17 cellular contexts compared by ENCODE assay signal in the genomic region with DNA sequence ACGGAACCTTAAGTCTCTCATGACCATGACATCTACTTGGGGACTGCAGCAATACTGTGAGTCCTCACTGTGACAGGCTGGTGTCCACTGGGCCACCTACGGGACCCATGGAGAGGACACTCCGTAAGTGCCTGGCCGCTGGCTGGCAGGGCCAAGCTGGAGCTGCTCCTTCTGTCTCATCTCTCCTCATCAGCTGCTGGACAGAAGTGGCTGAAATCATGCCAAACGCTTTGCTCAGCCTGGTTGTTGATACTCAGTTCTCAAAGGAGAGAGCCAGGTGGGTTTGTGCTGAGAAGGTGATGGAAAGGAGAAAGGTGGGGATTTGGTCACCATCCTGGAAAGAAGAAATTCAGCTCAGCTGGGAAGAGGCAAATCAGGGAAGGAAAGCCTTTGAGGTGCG. TPM values are rescaled to one million over a fixed set of nuclear protein-coding genes. Genes with fewer than 3 reads are reported as not detected.
DNase-seq lines count a peak whose midpoint lies in the region; TF ChIP-seq lines count a peak whose summit lies in the region.
"Had no signal": no experiment of that assay in that cellular context is flagged by ENCODE, and none has a peak within 500 bp of the region (broad histone marks: within the 10 kb centered on the region; RNA-seq: fewer than 3 reads in every experiment).

No MANE protein-coding gene starts in this region.

- H3K4me3 ChIP-seq in spleen (no peak overlapping the region), tibial nerve (no peak overlapping the region), breast epithelium (no peak overlapping the region)

- H3K4me1 Mint-ChIP-seq in nephron: peaks cover 76% of the 10 kb centered on the region

- H3K4me1 ChIP-seq in spleen (peaks cover 1 to 78% (median 50%) of the 10 kb centered on the region in 6 donors), tibial nerve (peaks cover 0 to 91% (median 63%) of the 10 kb centered on the region in 4 donors), breast epithelium (peaks cover 5 to 13% of the 10 kb centered on the region in 2 donors)

- intact Hi-C loops in spleen (cut with DNase I; ENCODE audit: low total_unique reads) (no loop called here), breast epithelium (cut with DNase I; ENCODE audit: low total_unique reads) (loop anchor here (5.0 kb wide), 1 partner anchor 49 kb away; no protein-coding TSS in a partner anchor)

- no peaks in the 10 kb centered on the region for H3K36me3 ChIP-seq in spleen
- H3K36me3 ChIP-seq in tibial nerve: no peaks in the 10 kb centered on the region
- H3K36me3 ChIP-seq in breast epithelium: no peaks in the 10 kb centered on the region
- H3K36me3 ChIP-seq: BE2C had no signal

- TF ChIP-seq RAD21 in Ishikawa (IDR thresholded peaks at IDR 0.05; ENCODE audit: low read depth): no peak

- no peak for TF ChIP-seq POLR2A in spleen (IDR thresholded peaks at IDR 0.05)
- no peak for TF ChIP-seq POLR2A in tibial nerve (IDR thresholded peaks at IDR 0.05)
- TF ChIP-seq POLR2A in breast epithelium (IDR thresholded peaks at IDR 0.05): no peak

- TF ChIP-seq CTCF in nephron (IDR thresholded peaks at IDR 0.05; ENCODE audit: unreplicated experiment in 3 of 3) (no peak), spleen (IDR thresholded peaks at IDR 0.05 in 8 of 11, conservative IDR thresholded peaks at IDR 0.05 in 3 of 11) (no peak), tibial nerve (IDR thresholded peaks at IDR 0.05) (no peak), breast epithelium (IDR thresholded peaks at IDR 0.05) (no peak)

- H3K27me3 ChIP-seq in spleen (replicated peaks in 1 of 7) (no peaks in the 10 kb centered on the region), tibial nerve (no peaks in the 10 kb centered on the region), breast epithelium (no peaks in the 10 kb centered on the region)
- H3K27me3 ChIP-seq: BE2C had no signal

- H3K27ac Mint-ChIP-seq in nephron: peak overlapping the region; percentile 16 to 83 (median 75)
- H3K27ac Mint-ChIP-seq: CD4-positive, CD25-positive, alpha-beta regulatory T cell; CD8-positive, alpha-beta memory T cell had no signal

- DNase-seq in spleen (no peak), tibial nerve (ENCODE audit: low spot score in 2 of 2) (no peak), breast epithelium (ENCODE audit: low spot score in 2 of 2) (no peak), DMS153 (lab: John Stamatoyannopoulos, UW) (no peak)
- DNase-seq in activated CD4-positive, alpha-beta T cell treated with anti-CD3 and anti-CD28 coated beads for 1 hour: no peak
- DNase-seq: ACHN; BE2C; C1 segment of cervical spinal cord; CD4-positive, CD25-positive, alpha-beta regulatory T cell; CD8-positive, alpha-beta memory T cell; COR-L47; DMS79; GDM1; GOT3; H7 had no signal

- 81 to 91% (median 87%) methylated on average over 6 of the region's 6 CpGs for WGBS in spleen, 5 donors
- WGBS in tibial nerve, 2 donors: 69 to 82% methylated on average over 3 to 6 of the region's 6 CpGs

- TF ChIP-seq EP300 in Ishikawa (IDR thresholded peaks at IDR 0.05; ENCODE audit: borderline replicate concordance) (no peak), tibial nerve (IDR thresholded peaks at IDR 0.05) (no peak)

- H3K27ac ChIP-seq in spleen (peak overlapping the region in 7 of 8 donors; percentile 7 to 82 (median 70)), tibial nerve (peak overlapping the region in 3 of 4 donors; percentile 54 to 76 (median 67)), breast epithelium (no peak overlapping the region)

- peaks cover 4% of the 10 kb centered on the region for H3K9me3 Mint-ChIP-seq in nephron
- H3K9me3 Mint-ChIP-seq: CD4-positive, CD25-positive, alpha-beta regulatory T cell; CD8-positive, alpha-beta memory T cell had no signal

- peaks cover 5% of the 10 kb centered on the region for H3K36me3 Mint-ChIP-seq in nephron (ENCODE audit: low read depth)
- H3K36me3 Mint-ChIP-seq: CD4-positive, CD25-positive, alpha-beta regulatory T cell; CD8-positive, alpha-beta memory T cell had no signal

- H3K4me3 Mint-ChIP-seq in nephron: no peak overlapping the region
- H3K4me3 Mint-ChIP-seq: CD4-positive, CD25-positive, alpha-beta regulatory T cell; CD8-positive, alpha-beta memory T cell had no signal

- H3K27me3 Mint-ChIP-seq in nephron (ENCODE audit: low read depth): no peaks in the 10 kb centered on the region

- H3K9me3 ChIP-seq in spleen (no peaks in the 10 kb centered on the region), tibial nerve (no peaks in the 10 kb centered on the region), breast epithelium (no peaks in the 10 kb centered on the region)
- H3K9me3 ChIP-seq: BE2C had no signal

TF ChIP-seq in Ishikawa, 13 proteins besides CTCF, POLR2A, EP300 and RAD21:
- no peak for TF ChIP-seq EGR1 (IDR thresholded peaks at IDR 0.05)
- TF ChIP-seq CEBPB (IDR thresholded peaks at IDR 0.05): no peak
- TF ChIP-seq TCF12 (IDR thresholded peaks at IDR 0.05; ENCODE audit: low read depth): no peak
- no peak for TF ChIP-seq FOXM1 (IDR thresholded peaks at IDR 0.05; ENCODE audit: borderline replicate concordance, low read depth)
- TF ChIP-seq, protein P1, sequence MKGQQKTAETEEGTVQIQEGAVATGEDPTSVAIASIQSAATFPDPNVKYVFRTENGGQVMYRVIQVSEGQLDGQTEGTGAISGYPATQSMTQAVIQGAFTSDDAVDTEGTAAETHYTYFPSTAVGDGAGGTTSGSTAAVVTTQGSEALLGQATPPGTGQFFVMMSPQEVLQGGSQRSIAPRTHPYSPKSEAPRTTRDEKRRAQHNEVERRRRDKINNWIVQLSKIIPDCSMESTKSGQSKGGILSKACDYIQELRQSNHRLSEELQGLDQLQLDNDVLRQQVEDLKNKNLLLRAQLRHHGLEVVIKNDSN (IDR thresholded peaks at IDR 0.05): no peak
- no peak for TF ChIP-seq NFIC (IDR thresholded peaks at IDR 0.05)
- TF ChIP-seq, protein P2, sequence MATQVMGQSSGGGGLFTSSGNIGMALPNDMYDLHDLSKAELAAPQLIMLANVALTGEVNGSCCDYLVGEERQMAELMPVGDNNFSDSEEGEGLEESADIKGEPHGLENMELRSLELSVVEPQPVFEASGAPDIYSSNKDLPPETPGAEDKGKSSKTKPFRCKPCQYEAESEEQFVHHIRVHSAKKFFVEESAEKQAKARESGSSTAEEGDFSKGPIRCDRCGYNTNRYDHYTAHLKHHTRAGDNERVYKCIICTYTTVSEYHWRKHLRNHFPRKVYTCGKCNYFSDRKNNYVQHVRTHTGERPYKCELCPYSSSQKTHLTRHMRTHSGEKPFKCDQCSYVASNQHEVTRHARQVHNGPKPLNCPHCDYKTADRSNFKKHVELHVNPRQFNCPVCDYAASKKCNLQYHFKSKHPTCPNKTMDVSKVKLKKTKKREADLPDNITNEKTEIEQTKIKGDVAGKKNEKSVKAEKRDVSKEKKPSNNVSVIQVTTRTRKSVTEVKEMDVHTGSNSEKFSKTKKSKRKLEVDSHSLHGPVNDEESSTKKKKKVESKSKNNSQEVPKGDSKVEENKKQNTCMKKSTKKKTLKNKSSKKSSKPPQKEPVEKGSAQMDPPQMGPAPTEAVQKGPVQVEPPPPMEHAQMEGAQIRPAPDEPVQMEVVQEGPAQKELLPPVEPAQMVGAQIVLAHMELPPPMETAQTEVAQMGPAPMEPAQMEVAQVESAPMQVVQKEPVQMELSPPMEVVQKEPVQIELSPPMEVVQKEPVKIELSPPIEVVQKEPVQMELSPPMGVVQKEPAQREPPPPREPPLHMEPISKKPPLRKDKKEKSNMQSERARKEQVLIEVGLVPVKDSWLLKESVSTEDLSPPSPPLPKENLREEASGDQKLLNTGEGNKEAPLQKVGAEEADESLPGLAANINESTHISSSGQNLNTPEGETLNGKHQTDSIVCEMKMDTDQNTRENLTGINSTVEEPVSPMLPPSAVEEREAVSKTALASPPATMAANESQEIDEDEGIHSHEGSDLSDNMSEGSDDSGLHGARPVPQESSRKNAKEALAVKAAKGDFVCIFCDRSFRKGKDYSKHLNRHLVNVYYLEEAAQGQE (IDR thresholded peaks at IDR 0.05; ENCODE audit: low read depth): peak; percentile 53

RNA-seq across cellular contexts. Expression of a gene that starts 33.3 kb away (rescaled TPM):
- total RNA-seq in spleen (100 to 1,000 TPM; 119 to 273 (median 191) TPM), tibial nerve (100 to 1,000 TPM in 3 of 4 donors, 10 to 100 TPM in 1; 96.3 to 176 (median 127) TPM), breast epithelium (10 to 100 TPM in 2 of 3 donors, 1 to 10 TPM in 1; 4.2 to 43.9 (median 20.0) TPM)
- 10 to 100 TPM; 18.3 to 71.5 (median 19.3) TPM for polyA plus RNA-seq in spleen

Comparison
In these comparisons a context has a peak if more than half of its experiments do, and no peak if none do; other contexts are left out.
1. H3K27ac ChIP-seq: peak in spleen (7 of 8) and tibial nerve (3 of 4); none in breast epithelium (0 of 2).